ENCODE assay signal across 2 cellular contexts in the genomic region with DNA sequence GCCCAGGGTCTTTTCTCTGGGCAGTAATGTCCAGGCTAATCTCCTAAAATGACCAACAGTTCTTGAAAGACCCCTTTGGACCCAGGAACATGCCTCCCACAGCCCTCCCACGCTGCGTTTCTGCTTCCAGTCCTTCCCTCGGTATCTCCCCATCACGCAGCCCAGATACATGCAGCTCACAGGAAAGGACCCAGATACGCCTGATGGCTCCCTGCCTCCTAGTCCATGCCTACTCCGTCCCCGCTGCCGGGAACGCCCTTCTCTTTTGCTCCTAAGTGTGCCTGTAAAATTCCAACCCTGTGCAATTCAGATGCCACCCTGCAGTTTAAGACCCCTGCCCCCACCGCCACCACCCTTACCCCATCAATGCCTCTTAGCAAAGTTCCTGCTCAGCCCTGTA.
TF ChIP-seq lines count a peak whose summit lies in the region.

No MANE protein-coding gene starts in this region.

TF ChIP-seq in SK-N-SH treated with all-trans-retinoic acid at 6 μM for 48 hours, 23 proteins besides CTCF, POLR2A, EP300 and RAD21 (continued from another document):
- TF ChIP-seq, protein P1, sequence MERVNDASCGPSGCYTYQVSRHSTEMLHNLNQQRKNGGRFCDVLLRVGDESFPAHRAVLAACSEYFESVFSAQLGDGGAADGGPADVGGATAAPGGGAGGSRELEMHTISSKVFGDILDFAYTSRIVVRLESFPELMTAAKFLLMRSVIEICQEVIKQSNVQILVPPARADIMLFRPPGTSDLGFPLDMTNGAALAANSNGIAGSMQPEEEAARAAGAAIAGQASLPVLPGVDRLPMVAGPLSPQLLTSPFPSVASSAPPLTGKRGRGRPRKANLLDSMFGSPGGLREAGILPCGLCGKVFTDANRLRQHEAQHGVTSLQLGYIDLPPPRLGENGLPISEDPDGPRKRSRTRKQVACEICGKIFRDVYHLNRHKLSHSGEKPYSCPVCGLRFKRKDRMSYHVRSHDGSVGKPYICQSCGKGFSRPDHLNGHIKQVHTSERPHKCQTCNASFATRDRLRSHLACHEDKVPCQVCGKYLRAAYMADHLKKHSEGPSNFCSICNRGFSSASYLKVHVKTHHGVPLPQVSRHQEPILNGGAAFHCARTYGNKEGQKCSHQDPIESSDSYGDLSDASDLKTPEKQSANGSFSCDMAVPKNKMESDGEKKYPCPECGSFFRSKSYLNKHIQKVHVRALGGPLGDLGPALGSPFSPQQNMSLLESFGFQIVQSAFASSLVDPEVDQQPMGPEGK (CRISPR knock-in tag; IDR thresholded peaks at IDR 0.05; ENCODE audit: borderline replicate concordance) = no peak
- TF ChIP-seq ZFP3 (CRISPR knock-in tag; IDR thresholded peaks at IDR 0.05) (no peak), BACH2 (CRISPR knock-in tag; IDR thresholded peaks at IDR 0.05; ENCODE audit: borderline replicate concordance) (no peak), OSR1 (CRISPR knock-in tag; IDR thresholded peaks at IDR 0.05) (no peak), ARNTL (CRISPR knock-in tag; IDR thresholded peaks at IDR 0.05; ENCODE audit: borderline replicate concordance, low read depth) (no peak), TCF4 (CRISPR knock-in tag; IDR thresholded peaks at IDR 0.05; ENCODE audit: borderline replicate concordance) (no peak)
- TF ChIP-seq, protein P2, sequence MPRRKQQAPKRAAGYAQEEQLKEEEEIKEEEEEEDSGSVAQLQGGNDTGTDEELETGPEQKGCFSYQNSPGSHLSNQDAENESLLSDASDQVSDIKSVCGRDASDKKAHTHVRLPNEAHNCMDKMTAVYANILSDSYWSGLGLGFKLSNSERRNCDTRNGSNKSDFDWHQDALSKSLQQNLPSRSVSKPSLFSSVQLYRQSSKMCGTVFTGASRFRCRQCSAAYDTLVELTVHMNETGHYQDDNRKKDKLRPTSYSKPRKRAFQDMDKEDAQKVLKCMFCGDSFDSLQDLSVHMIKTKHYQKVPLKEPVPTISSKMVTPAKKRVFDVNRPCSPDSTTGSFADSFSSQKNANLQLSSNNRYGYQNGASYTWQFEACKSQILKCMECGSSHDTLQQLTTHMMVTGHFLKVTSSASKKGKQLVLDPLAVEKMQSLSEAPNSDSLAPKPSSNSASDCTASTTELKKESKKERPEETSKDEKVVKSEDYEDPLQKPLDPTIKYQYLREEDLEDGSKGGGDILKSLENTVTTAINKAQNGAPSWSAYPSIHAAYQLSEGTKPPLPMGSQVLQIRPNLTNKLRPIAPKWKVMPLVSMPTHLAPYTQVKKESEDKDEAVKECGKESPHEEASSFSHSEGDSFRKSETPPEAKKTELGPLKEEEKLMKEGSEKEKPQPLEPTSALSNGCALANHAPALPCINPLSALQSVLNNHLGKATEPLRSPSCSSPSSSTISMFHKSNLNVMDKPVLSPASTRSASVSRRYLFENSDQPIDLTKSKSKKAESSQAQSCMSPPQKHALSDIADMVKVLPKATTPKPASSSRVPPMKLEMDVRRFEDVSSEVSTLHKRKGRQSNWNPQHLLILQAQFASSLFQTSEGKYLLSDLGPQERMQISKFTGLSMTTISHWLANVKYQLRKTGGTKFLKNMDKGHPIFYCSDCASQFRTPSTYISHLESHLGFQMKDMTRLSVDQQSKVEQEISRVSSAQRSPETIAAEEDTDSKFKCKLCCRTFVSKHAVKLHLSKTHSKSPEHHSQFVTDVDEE (CRISPR knock-in tag; IDR thresholded peaks at IDR 0.05) = no peak
- TF ChIP-seq, protein P3, sequence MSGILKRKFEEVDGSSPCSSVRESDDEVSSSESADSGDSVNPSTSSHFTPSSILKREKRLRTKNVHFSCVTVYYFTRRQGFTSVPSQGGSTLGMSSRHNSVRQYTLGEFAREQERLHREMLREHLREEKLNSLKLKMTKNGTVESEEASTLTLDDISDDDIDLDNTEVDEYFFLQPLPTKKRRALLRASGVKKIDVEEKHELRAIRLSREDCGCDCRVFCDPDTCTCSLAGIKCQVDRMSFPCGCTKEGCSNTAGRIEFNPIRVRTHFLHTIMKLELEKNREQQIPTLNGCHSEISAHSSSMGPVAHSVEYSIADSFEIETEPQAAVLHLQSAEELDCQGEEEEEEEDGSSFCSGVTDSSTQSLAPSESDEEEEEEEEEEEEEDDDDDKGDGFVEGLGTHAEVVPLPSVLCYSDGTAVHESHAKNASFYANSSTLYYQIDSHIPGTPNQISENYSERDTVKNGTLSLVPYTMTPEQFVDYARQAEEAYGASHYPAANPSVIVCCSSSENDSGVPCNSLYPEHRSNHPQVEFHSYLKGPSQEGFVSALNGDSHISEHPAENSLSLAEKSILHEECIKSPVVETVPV (CRISPR knock-in tag; IDR thresholded peaks at IDR 0.05) = no peak
- TF ChIP-seq, protein P4, sequence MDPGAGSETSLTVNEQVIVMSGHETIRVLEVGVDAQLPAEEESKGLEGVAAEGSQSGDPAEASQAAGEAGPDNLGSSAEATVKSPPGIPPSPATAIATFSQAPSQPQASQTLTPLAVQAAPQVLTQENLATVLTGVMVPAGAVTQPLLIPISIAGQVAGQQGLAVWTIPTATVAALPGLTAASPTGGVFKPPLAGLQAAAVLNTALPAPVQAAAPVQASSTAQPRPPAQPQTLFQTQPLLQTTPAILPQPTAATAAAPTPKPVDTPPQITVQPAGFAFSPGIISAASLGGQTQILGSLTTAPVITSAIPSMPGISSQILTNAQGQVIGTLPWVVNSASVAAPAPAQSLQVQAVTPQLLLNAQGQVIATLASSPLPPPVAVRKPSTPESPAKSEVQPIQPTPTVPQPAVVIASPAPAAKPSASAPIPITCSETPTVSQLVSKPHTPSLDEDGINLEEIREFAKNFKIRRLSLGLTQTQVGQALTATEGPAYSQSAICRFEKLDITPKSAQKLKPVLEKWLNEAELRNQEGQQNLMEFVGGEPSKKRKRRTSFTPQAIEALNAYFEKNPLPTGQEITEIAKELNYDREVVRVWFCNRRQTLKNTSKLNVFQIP (CRISPR knock-in tag; IDR thresholded peaks at IDR 0.05; ENCODE audit: borderline replicate concordance, low read depth) = no peak

TF ChIP-seq in SK-N-SH, 30 proteins besides CTCF, POLR2A, EP300 and RAD21 (continued from another document):
- TF ChIP-seq, protein P5, sequence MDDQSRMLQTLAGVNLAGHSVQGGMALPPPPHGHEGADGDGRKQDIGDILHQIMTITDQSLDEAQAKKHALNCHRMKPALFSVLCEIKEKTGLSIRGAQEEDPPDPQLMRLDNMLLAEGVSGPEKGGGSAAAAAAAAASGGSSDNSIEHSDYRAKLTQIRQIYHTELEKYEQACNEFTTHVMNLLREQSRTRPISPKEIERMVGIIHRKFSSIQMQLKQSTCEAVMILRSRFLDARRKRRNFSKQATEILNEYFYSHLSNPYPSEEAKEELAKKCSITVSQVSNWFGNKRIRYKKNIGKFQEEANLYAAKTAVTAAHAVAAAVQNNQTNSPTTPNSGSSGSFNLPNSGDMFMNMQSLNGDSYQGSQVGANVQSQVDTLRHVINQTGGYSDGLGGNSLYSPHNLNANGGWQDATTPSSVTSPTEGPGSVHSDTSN (IDR thresholded peaks at IDR 0.05) = no peak
- TF ChIP-seq SMC3 (IDR thresholded peaks at IDR 0.05; ENCODE audit: low read depth, low read length) (no peak), GATA2 (CRISPR knock-in tag; IDR thresholded peaks at IDR 0.05) (no peak), NFIC (IDR thresholded peaks at IDR 0.05; ENCODE audit: borderline replicate concordance) (no peak), ELF1 (IDR thresholded peaks at IDR 0.05) (no peak)
- TF ChIP-seq, protein P6, sequence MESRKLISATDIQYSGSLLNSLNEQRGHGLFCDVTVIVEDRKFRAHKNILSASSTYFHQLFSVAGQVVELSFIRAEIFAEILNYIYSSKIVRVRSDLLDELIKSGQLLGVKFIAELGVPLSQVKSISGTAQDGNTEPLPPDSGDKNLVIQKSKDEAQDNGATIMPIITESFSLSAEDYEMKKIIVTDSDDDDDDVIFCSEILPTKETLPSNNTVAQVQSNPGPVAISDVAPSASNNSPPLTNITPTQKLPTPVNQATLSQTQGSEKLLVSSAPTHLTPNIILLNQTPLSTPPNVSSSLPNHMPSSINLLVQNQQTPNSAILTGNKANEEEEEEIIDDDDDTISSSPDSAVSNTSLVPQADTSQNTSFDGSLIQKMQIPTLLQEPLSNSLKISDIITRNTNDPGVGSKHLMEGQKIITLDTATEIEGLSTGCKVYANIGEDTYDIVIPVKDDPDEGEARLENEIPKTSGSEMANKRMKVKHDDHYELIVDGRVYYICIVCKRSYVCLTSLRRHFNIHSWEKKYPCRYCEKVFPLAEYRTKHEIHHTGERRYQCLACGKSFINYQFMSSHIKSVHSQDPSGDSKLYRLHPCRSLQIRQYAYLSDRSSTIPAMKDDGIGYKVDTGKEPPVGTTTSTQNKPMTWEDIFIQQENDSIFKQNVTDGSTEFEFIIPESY (IDR thresholded peaks at IDR 0.05; ENCODE audit: borderline replicate concordance, low read depth) = no peak
